In the genomic region with DNA sequence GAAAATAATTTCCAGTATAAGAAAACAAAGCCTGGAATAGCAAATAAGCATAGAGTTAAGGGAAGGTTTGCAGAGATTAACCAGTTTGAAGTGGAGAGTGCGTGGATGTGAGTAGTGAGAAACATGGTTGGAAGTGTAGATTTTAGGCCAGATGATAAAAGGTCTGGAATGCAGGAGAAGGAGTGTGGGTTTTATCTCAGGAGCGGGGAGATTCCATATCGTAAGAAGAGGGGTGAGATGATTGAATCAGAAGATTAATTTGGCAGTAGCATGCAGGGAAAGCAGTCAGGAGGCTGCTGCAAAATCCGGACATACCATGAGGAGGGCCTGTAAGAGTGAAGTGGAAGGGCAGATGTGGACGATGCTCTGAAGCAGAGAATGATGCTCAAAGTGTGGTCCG, we compare ENCODE assay signal across 1 cellular context.
TF ChIP-seq lines count a peak whose summit lies in the region.

No MANE protein-coding gene starts in this region.

TF ChIP-seq in IMR-90, 13 proteins besides CTCF, POLR2A, EP300 and RAD21:
- TF ChIP-seq FOS (IDR thresholded peaks at IDR 0.05; ENCODE audit: low read depth, low read length) (no peak), RCOR1 (IDR thresholded peaks at IDR 0.05; ENCODE audit: insufficient replicate concordance, low read length) (no peak), RFX5 (IDR thresholded peaks at IDR 0.05; ENCODE audit: low read depth, low read length) (no peak)
